ENCODE assay signal across 2 cellular contexts in the genomic region with DNA sequence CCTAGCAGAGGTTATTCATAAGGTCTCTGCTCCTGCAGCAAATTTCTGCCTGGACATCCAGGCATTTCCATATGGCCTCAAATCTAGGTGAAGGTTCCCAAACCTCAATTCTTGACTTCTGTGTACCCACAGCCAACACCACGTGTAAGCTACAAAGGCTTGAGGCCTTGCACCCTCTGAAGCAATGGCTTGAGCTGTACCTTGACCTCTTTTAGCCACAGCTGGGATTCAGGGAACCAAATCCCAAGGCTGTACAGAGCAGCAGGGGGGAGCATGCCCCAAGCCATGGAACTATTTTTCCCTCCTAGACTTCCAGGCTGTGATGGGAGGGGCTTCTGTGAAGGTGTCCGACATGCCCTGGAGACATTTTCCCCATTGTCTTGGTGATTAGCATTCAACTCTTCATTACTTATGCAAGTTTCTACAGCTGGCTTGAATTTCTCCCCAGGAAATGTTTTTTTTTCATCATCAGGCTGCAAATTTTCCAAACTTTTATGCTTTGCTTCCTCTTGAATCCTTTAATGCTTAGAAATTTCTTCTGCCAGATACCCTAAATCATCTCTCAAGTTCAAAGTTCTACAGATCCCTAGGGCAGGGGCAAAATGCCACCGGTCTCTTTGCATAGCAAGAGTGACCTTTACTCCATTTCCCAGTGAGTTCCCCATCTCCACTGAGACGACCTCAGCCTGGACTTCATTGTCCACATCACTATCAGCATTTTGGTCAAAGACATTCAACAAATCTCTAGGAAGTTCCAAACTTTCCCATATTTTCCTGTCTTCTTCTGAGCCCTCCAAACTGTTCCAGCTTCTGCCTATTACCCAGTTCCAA.
TF ChIP-seq lines count a peak whose summit lies in the region.

No MANE protein-coding gene starts in this region.

TF ChIP-seq in H1, 55 proteins besides CTCF, POLR2A, EP300 and RAD21:
- TF ChIP-seq, protein P1, sequence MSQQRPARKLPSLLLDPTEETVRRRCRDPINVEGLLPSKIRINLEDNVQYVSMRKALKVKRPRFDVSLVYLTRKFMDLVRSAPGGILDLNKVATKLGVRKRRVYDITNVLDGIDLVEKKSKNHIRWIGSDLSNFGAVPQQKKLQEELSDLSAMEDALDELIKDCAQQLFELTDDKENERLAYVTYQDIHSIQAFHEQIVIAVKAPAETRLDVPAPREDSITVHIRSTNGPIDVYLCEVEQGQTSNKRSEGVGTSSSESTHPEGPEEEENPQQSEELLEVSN (IDR thresholded peaks at IDR 0.05), result peak; percentile 50

TF ChIP-seq in liver, 16 proteins besides CTCF, POLR2A, EP300 and RAD21:
- peak; percentile 78 to 80 for TF ChIP-seq JUND (IDR thresholded peaks at IDR 0.05)
- TF ChIP-seq SP1 (IDR thresholded peaks at IDR 0.05), result peak; percentile 86
- peak in 1 of 2 donors; percentile 17 for TF ChIP-seq EGR1 (IDR thresholded peaks at IDR 0.05; ENCODE audit: low read depth in 2 of 2)
- peak; percentile 76 for TF ChIP-seq YY1 (IDR thresholded peaks at IDR 0.05)
- peak in 1 of 2 donors; percentile 24 for TF ChIP-seq GABPA (IDR thresholded peaks at IDR 0.05 in 1 of 2, conservative IDR thresholded peaks at IDR 0.05 in 1 of 2)
- peak; percentile 71 for TF ChIP-seq HNF4G (IDR thresholded peaks at IDR 0.05)
- TF ChIP-seq, protein P2, sequence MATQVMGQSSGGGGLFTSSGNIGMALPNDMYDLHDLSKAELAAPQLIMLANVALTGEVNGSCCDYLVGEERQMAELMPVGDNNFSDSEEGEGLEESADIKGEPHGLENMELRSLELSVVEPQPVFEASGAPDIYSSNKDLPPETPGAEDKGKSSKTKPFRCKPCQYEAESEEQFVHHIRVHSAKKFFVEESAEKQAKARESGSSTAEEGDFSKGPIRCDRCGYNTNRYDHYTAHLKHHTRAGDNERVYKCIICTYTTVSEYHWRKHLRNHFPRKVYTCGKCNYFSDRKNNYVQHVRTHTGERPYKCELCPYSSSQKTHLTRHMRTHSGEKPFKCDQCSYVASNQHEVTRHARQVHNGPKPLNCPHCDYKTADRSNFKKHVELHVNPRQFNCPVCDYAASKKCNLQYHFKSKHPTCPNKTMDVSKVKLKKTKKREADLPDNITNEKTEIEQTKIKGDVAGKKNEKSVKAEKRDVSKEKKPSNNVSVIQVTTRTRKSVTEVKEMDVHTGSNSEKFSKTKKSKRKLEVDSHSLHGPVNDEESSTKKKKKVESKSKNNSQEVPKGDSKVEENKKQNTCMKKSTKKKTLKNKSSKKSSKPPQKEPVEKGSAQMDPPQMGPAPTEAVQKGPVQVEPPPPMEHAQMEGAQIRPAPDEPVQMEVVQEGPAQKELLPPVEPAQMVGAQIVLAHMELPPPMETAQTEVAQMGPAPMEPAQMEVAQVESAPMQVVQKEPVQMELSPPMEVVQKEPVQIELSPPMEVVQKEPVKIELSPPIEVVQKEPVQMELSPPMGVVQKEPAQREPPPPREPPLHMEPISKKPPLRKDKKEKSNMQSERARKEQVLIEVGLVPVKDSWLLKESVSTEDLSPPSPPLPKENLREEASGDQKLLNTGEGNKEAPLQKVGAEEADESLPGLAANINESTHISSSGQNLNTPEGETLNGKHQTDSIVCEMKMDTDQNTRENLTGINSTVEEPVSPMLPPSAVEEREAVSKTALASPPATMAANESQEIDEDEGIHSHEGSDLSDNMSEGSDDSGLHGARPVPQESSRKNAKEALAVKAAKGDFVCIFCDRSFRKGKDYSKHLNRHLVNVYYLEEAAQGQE (IDR thresholded peaks at IDR 0.05), result peak; percentile 46
- peak; percentile 25 for TF ChIP-seq FOXA2 (IDR thresholded peaks at IDR 0.05)
- TF ChIP-seq, protein P3, sequence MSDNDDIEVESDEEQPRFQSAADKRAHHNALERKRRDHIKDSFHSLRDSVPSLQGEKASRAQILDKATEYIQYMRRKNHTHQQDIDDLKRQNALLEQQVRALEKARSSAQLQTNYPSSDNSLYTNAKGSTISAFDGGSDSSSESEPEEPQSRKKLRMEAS (IDR thresholded peaks at IDR 0.05), result peak; percentile 22
- TF ChIP-seq HNF4A (conservative IDR thresholded peaks at IDR 0.05), result peak; percentile 86 to 93
- TF ChIP-seq RXRA (IDR thresholded peaks at IDR 0.05), result peak; percentile 90 to 93
